ENCODE assay signal across 17 cellular contexts in the genomic region with DNA sequence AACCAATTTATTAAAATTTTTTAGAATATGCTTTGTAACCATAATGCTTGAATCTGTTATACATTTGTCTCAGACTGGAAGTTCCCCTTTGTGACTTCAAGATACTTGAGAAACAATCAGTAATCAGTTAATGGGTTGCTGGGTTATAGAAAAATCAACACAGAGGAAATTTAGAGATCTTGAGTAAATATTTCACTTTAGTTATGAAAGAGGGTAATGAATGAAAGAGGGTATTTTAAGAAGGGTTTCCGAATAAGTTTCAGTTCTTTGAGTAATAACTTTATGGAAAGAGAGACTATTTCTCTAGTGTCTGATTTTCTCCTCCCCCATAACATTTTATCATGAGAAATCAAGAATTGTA. TPM values are rescaled to one million over a fixed set of nuclear protein-coding genes. Genes with fewer than 3 reads are reported as not detected.
DNase-seq lines count a peak whose midpoint lies in the region; ATAC-seq and TF ChIP-seq lines count a peak whose summit lies in the region.
"Had no signal": no experiment of that assay in that cellular context is flagged by ENCODE, and none has a peak within 500 bp of the region (broad histone marks: within the 10 kb centered on the region; RNA-seq: fewer than 3 reads in every experiment).

No MANE protein-coding gene starts in this region.

- WGBS in psoas muscle, 3 donors = 87 to 96% (median 96%) methylated on average over 1 of the region's 1 CpG

- H3K4me3 Mint-ChIP-seq in stimulated activated naive CD8-positive, alpha-beta T cell treated with anti-CD3 and anti-CD28 coated beads, Interleukin-15, amount 100 ng/mL, for 72 hours = peak overlapping the region in 1 of 2 donors; percentile 36
- no peak overlapping the region for H3K4me3 Mint-ChIP-seq in T-helper 17 cell
- H3K4me3 Mint-ChIP-seq: activated CD4-positive, alpha-beta T cell treated with anti-CD3 and anti-CD28 coated beads, Interleukin-2, amount 10 ng/mL, durations not matched to agents 7 days and 5 days; endodermal cell had no signal

- intact Hi-C loops in psoas muscle (cut with DNase I) = loop anchor here in 1 of 2 donors (1.0 kb wide), 1 partner anchor 7 kb away; no protein-coding TSS in a partner anchor

- peaks cover 3% of the 10 kb centered on the region for H3K36me3 Mint-ChIP-seq in T-helper 17 cell (ENCODE audit: low read depth)

- peaks cover 69% of the 10 kb centered on the region for H3K4me1 Mint-ChIP-seq in stimulated activated naive CD8-positive, alpha-beta T cell treated with anti-CD3 and anti-CD28 coated beads, Interleukin-15, amount 100 ng/mL, for 72 hours
- peaks cover 38% of the 10 kb centered on the region for H3K4me1 Mint-ChIP-seq in T-helper 17 cell

- peak overlapping the region; percentile 42 to 98 for H3K27ac Mint-ChIP-seq in stimulated activated naive CD8-positive, alpha-beta T cell treated with anti-CD3 and anti-CD28 coated beads, Interleukin-15, amount 100 ng/mL, for 72 hours
- H3K27ac Mint-ChIP-seq in T-helper 17 cell = peak overlapping the region; percentile 19
- H3K27ac Mint-ChIP-seq: endodermal cell had no signal

- ATAC-seq in stimulated activated naive CD8-positive, alpha-beta T cell treated with anti-CD3 and anti-CD28 coated beads, Interleukin-15, amount 100 ng/mL, for 72 hours = peak; percentile 54
- ATAC-seq in stimulated activated naive CD8-positive, alpha-beta T cell treated with anti-CD3 and anti-CD28 coated beads, Interleukin-15, Interleukin-2, amounts not matched to agents 100 U/mL and 50 U/mL, for 24 hours = no peak
- ATAC-seq in GM21825 (IDR thresholded peaks at IDR 0.05; ENCODE audit: unreplicated experiment) = peak; percentile 50
- ATAC-seq in T-helper 17 cell = no peak
- no peak for ATAC-seq in GM21390 (IDR thresholded peaks at IDR 0.05; ENCODE audit: unreplicated experiment)
- ATAC-seq in psoas muscle = no peak
- ATAC-seq: PC-3 had no signal

- DNase-seq in stimulated activated naive CD8-positive, alpha-beta T cell treated with anti-CD3 and anti-CD28 coated beads, Interleukin-15, amount 100 ng/mL, for 72 hours = no peak
- DNase-seq in stimulated activated naive CD8-positive, alpha-beta T cell treated with anti-CD3 and anti-CD28 coated beads, Interleukin-15, Interleukin-2, amounts not matched to agents 100 U/mL and 50 U/mL, for 24 hours = no peak
- no peak for DNase-seq in T-helper 17 cell
- no peak for DNase-seq in kidney tubule cell (ENCODE audit: low spot score)
- DNase-seq in anterior cingulate cortex (lab: John Stamatoyannopoulos, UW) = no peak
- DNase-seq in psoas muscle = no peak
- DNase-seq: activated CD4-positive, alpha-beta T cell treated with anti-CD3 and anti-CD28 coated beads, Interleukin-2, amount 10 ng/mL, durations not matched to agents 7 days and 5 days; amniotic stem cell; DMS153; endodermal cell; midbrain; NCI-H187 treated with DMSO at 0.1 percent for 48 hours; NCI-H510A; PC-3; stimulated activated CD4-positive, alpha-beta T cell treated with anti-CD3 and anti-CD28 coated beads, Interleukin-2, amount 100 ng/mL, for 48 hours had no signal

- H3K27me3 ChIP-seq in psoas muscle (ENCODE audit: insufficient read depth in 3 of 3, low read length in 2 of 3) = no peaks in the 10 kb centered on the region

- no peak overlapping the region for H3K27ac ChIP-seq in psoas muscle

- TF ChIP-seq CTCF in psoas muscle (IDR thresholded peaks at IDR 0.05) = no peak

- H3K9me3 Mint-ChIP-seq in stimulated activated naive CD8-positive, alpha-beta T cell treated with anti-CD3 and anti-CD28 coated beads, Interleukin-15, amount 100 ng/mL, for 72 hours = no peaks in the 10 kb centered on the region
- H3K9me3 Mint-ChIP-seq: endodermal cell had no signal

- no peaks in the 10 kb centered on the region for H3K27me3 Mint-ChIP-seq in stimulated activated naive CD8-positive, alpha-beta T cell treated with anti-CD3 and anti-CD28 coated beads, Interleukin-15, amount 100 ng/mL, for 72 hours
- no peaks in the 10 kb centered on the region for H3K27me3 Mint-ChIP-seq in T-helper 17 cell
- H3K27me3 Mint-ChIP-seq: activated CD4-positive, alpha-beta T cell treated with anti-CD3 and anti-CD28 coated beads, Interleukin-2, amount 10 ng/mL, durations not matched to agents 7 days and 5 days had no signal

- no peaks in the 10 kb centered on the region for H3K36me3 ChIP-seq in psoas muscle (ENCODE audit: insufficient read depth in 1 of 2, low read depth in 1 of 2)

- no peak overlapping the region for H3K4me3 ChIP-seq in psoas muscle

- H3K9me3 ChIP-seq in T-helper 17 cell (ENCODE audit: control insufficient read depth, low read length, poor library complexity, severe bottlenecking) (no peaks in the 10 kb centered on the region), psoas muscle (no peaks in the 10 kb centered on the region)

- peaks cover 26% of the 10 kb centered on the region for H3K4me1 ChIP-seq in psoas muscle

RNA-seq across cellular contexts. Expression of a gene that starts 21.4 kb away (rescaled TPM):
- total RNA-seq in T-helper 17 cell (10 to 100 TPM; 48.6 to 61.0 TPM), psoas muscle (100 to 1,000 TPM; 141 to 166 (median 157) TPM)
- 10 to 100 TPM; 48.5 to 74.1 (median 58.8) TPM for polyA plus RNA-seq in psoas muscle

Comparison
In these comparisons a context has a peak if more than half of its experiments do, and no peak if none do; other contexts are left out.
1. ATAC-seq: peak in stimulated activated naive CD8-positive, alpha-beta T cell treated with anti-CD3 and anti-CD28 coated beads, Interleukin-15, amount 100 ng/mL, for 72 hours (single experiment) and GM21825 (single experiment); none in stimulated activated naive CD8-positive, alpha-beta T cell treated with anti-CD3 and anti-CD28 coated beads, Interleukin-15, Interleukin-2, amounts not matched to agents 100 U/mL and 50 U/mL, for 24 hours (single experiment), T-helper 17 cell (single experiment), GM21390 (single experiment) and psoas muscle (0 of 4).